8 cellular contexts compared by ENCODE assay signal in the genomic region with DNA sequence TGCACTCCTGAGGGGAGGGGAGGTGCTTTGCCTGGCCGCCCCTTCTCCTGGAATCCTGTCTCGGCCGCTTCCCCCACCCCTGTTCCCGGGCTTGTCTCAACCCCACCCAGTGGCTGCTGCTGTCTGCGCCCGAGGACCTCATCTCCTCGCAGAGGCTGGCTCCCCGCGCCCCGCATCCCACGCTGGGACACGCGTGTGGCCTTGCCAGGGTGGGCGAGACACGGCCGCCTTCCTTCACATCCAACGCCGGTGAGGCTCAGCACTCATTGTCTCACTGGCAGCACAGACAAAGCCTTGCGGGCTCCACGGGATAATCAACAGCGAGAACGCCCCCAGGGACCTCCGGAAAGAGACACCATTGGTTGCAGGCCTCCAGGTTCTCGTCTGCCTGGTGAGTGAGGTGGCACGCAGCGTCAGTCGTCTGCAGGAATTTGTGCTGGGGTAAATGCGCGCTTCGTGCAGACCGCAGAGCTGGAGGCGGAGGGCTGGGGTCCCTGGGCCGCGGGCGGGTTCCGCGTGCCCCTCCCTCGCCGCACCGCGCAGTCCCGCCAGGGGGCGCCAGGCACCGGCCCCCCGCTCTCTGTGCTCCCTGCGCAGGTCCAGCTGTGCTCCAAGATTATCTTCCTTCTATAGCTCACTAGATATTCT. TPM values are rescaled to one million over a fixed set of nuclear protein-coding genes. Genes with fewer than 3 reads are reported as not detected.
DNase-seq lines count a peak whose midpoint lies in the region; TF ChIP-seq lines count a peak whose summit lies in the region.

No MANE protein-coding gene starts in this region.

- peak; percentile 66 for TF ChIP-seq CTCF in foreskin fibroblast (IDR thresholded peaks at IDR 0.05; ENCODE audit: low read depth, low read length)

- no peaks in the 10 kb centered on the region for H3K9me3 ChIP-seq in Karpas-422 (ENCODE audit: low read length)

- DNase-seq in activated CD4-positive, alpha-beta T cell treated with anti-CD3 and anti-CD28 coated beads for 48 hours = peak; percentile 42
- DNase-seq in activated CD4-positive, alpha-beta T cell treated with anti-CD3 and anti-CD28 coated beads, Interleukin-2, amount 50 U/mL, for 4 hours = no peak
- DNase-seq in activated CD4-positive, alpha-beta T cell treated with anti-CD3 and anti-CD28 coated beads, Interleukin-2, amount 50 U/mL, for 48 hours = peak; percentile 29 to 39
- DNase-seq in foreskin fibroblast (peak in 1 of 2 donors; percentile 26), retina (peak; percentile 96), medulla oblongata (ENCODE audit: extremely low spot score) (no peak), Karpas-422 (no peak)
- no peak for DNase-seq in stimulated activated naive CD4-positive, alpha-beta T cell (lab: John Stamatoyannopoulos, UW)

- no peaks in the 10 kb centered on the region for H3K9me2 ChIP-seq in Karpas-422 (replicated peaks; ENCODE audit: insufficient read depth, low read length)

- H3K27me3 ChIP-seq in Karpas-422 (ENCODE audit: low read length) = no peaks in the 10 kb centered on the region

- no peak overlapping the region for H2AFZ ChIP-seq in Karpas-422 (ENCODE audit: low read length)

- H3K79me2 ChIP-seq in Karpas-422 (ENCODE audit: low read length) = no peaks in the 10 kb centered on the region

- no peaks in the 10 kb centered on the region for H3K36me3 ChIP-seq in Karpas-422 (ENCODE audit: insufficient read depth, low read length)

- peak overlapping the region in 1 of 2 donors; percentile 37 for H3K4me3 ChIP-seq in foreskin fibroblast (ENCODE audit: low read depth in 1 of 2, low read length in 2 of 2)
- H3K4me3 ChIP-seq in Karpas-422 (ENCODE audit: low read length) = no peak overlapping the region

- no peak overlapping the region for H3K27ac ChIP-seq in Karpas-422 (ENCODE audit: low read length)

- no peak overlapping the region for H3K9ac ChIP-seq in Karpas-422 (ENCODE audit: low read length)

- H3K4me1 ChIP-seq in Karpas-422 (ENCODE audit: low read length) = no peaks in the 10 kb centered on the region

- H3K4me2 ChIP-seq in Karpas-422 (ENCODE audit: low read depth, low read length, poor library complexity, severe bottlenecking) = no peak overlapping the region

- no peaks in the 10 kb centered on the region for H4K20me1 ChIP-seq in Karpas-422 (ENCODE audit: insufficient read depth, low read depth, low read length)

RNA-seq across cellular contexts. Expression of a gene that starts 26.8 kb away (rescaled TPM):
- total RNA-seq in Karpas-422 (2014; rRNA removed; shearing (Covaris generic); ENCODE audit: low replicate concordance) = not detected in 2 replicates

Comparison
In these comparisons a context has a peak if more than half of its experiments do, and no peak if none do; other contexts are left out.
1. DNase-seq: peak in activated CD4-positive, alpha-beta T cell treated with anti-CD3 and anti-CD28 coated beads for 48 hours (single experiment), activated CD4-positive, alpha-beta T cell treated with anti-CD3 and anti-CD28 coated beads, Interleukin-2, amount 50 U/mL, for 48 hours (2 of 2) and retina (single experiment); none in activated CD4-positive, alpha-beta T cell treated with anti-CD3 and anti-CD28 coated beads, Interleukin-2, amount 50 U/mL, for 4 hours (0 of 2), medulla oblongata (single experiment), Karpas-422 (single experiment) and stimulated activated naive CD4-positive, alpha-beta T cell (0 of 6).